In the genomic region with DNA sequence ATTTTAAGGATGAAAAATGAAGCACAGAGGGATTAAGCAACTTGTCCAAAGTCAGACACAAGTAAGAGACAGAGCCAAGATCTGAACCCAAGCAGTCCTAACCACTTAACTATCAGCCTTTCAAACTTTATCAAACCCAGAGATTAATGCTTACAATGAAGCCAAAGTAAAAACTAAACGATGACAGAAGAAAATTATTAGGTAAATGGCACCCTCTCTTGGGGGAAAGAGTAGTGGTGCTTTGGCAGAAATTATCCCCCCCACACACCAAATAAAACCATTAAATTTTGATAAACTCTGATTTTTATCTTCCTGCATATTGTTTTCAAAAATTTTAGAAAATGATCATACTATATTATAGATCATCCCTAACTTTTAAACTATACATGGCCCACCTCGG, we compare ENCODE assay signal across 17 cellular contexts.
DNase-seq lines count a peak whose midpoint lies in the region; FAIRE-seq and TF ChIP-seq lines count a peak whose summit lies in the region.
"Had no signal": no experiment of that assay in that cellular context is flagged by ENCODE, and none has a peak within 500 bp of the region (broad histone marks: within the 10 kb centered on the region; RNA-seq: fewer than 3 reads in every experiment).

No MANE protein-coding gene starts in this region.

- no peak overlapping the region for H3K4me3 ChIP-seq in A673 (ENCODE audit: low read depth, low read length, poor library complexity, severe bottlenecking)
- H3K4me3 ChIP-seq in GM06990 (replicated peaks; ENCODE audit: low read depth, low read length): no peak overlapping the region
- no peak overlapping the region for H3K4me3 ChIP-seq in LNCaP clone FGC (ENCODE audit: low read depth, low read length)
- H3K4me3 ChIP-seq in H1 (ENCODE audit: extremely low read depth in 1 of 4, insufficient read depth in 2 of 4, low read depth in 3 of 4, low read length in 4 of 4): no peak overlapping the region
- H3K4me3 ChIP-seq: MG63, Peyer's patch had no signal

- no peak for TF ChIP-seq EP300 in H1 (IDR thresholded peaks at IDR 0.05; ENCODE audit: borderline replicate concordance in 1 of 2, low read depth in 2 of 2, low read length in 2 of 2)

- no peak overlapping the region for H2BK120ac ChIP-seq in H1 (replicated peaks; ENCODE audit: low read depth, low read length)

- no TSS peak for BruUV-seq in A673 (replicated peaks; lab: Mats Ljungman, UMichigan)

- H3K79me1 ChIP-seq in H1 (ENCODE audit: low read depth, low read length): no peaks in the 10 kb centered on the region

- H2AFZ ChIP-seq in H1 (ENCODE audit: low read length): no peak overlapping the region

- WGBS in H1 (ENCODE audit: extremely low coverage in 1 of 2, insufficient coverage in 1 of 2, insufficient read length in 1 of 2, insufficient replicate concordance in 2 of 2, low coverage in 1 of 2, low lambda C conversion rate in 2 of 2, missing lambda C conversion rate in 1 of 2), 2 experiments: 84% methylated on average over 2 of the region's 2 CpGs; no CpG with 5 or more reads in 1 of the 2 experiments

- TF ChIP-seq POLR2A in H1 (IDR thresholded peaks at IDR 0.05; ENCODE audit: control extremely low read depth in 1 of 2, low read depth in 2 of 2, low read length in 2 of 2): no peak

- H2BK5ac ChIP-seq in H1 (ENCODE audit: low read depth, low read length): no peak overlapping the region

- H4K5ac ChIP-seq in H1 (ENCODE audit: insufficient read length, low read depth, low read length): no peak overlapping the region

- H2AK5ac ChIP-seq in H1 (ENCODE audit: low read depth, low read length): no peak overlapping the region

- no peak overlapping the region for H3K14ac ChIP-seq in H1 (ENCODE audit: insufficient read length)

- no peaks in the 10 kb centered on the region for H3K9me3 ChIP-seq in A673 (ENCODE audit: low read depth, low read length, poor library complexity, severe bottlenecking)
- peaks cover 0 to 8% of the 10 kb centered on the region in 2 experiments; a peak in 1 of 4 replicates for H3K9me3 ChIP-seq in H1 (ENCODE audit: insufficient read depth in 2 of 2, low read depth in 1 of 2, low read length in 1 of 2)
- H3K9me3 ChIP-seq: MG63, Peyer's patch had no signal

- H3K79me2 ChIP-seq in H1 (ENCODE audit: control insufficient read depth in 1 of 2, insufficient read depth in 2 of 2, low read length in 2 of 2): no peaks in the 10 kb centered on the region

- no peak overlapping the region for H2BK20ac ChIP-seq in H1 (ENCODE audit: low read length)

- H3K23ac ChIP-seq in H1 (ENCODE audit: insufficient read length): no peak overlapping the region

- H3K18ac ChIP-seq in H1 (ENCODE audit: extremely low read depth, low read length): no peak overlapping the region

- no peak for FAIRE-seq in H1 (lab: Jason Lieb, UNC)

- no peak overlapping the region for H4K91ac ChIP-seq in H1 (replicated peaks; ENCODE audit: insufficient read length, low read length)

- POLR2A ChIA-PET in A673 (lab: Charles Lee; ENCODE audit: low non-redundant PET): no interaction called here
- POLR2A ChIA-PET in H1 (lab: Charles Lee; ENCODE audit: partially characterized antibody): no interaction called here

- H2BK12ac ChIP-seq in H1 (ENCODE audit: low read depth, low read length): no peak overlapping the region

- intact Hi-C loops in A673 (cut with micrococcal nuclease; ENCODE audit: unreplicated experiment): no loop called here

- H3K4me1 ChIP-seq in A673 (ENCODE audit: insufficient read depth, low read length, poor library complexity, severe bottlenecking): no peaks in the 10 kb centered on the region
- no peaks in the 10 kb centered on the region for H3K4me1 ChIP-seq in H1 (replicated peaks in 1 of 4; ENCODE audit: control insufficient read depth in 3 of 4, insufficient read depth in 4 of 4, low read length in 3 of 4)
- H3K4me1 ChIP-seq: Peyer's patch had no signal

- DNase-seq in A673 (ENCODE audit: low spot score): no peak
- no peak for DNase-seq in GM06990 (ENCODE audit: extremely low read depth, insufficient read length)
- DNase-seq in LNCaP clone FGC (ENCODE audit: low read depth): no peak
- DNase-seq in H1 (ENCODE audit: low read depth in 1 of 2, low spot score in 2 of 2): no peak
- no peak for DNase-seq in stimulated activated naive CD4-positive, alpha-beta T cell treated with Interleukin-2 at 50 U/mL for 16 hours (lab: John Stamatoyannopoulos, UW)
- DNase-seq in NCI-H2081 treated with DMSO at 0.1 percent for 48 hours (lab: John Stamatoyannopoulos, UW): no peak
- no peak for DNase-seq in cortex of kidney (lab: John Stamatoyannopoulos, UW)
- DNase-seq: Calu3; CD4-positive, CD25-positive, alpha-beta regulatory T cell; GDM1; KBM-7; MG63; NCI-H1092 treated with DMSO at 0.1 percent for 48 hours; NCI-H226; NCI-H524 treated with DMSO at 0.1 percent for 48 hours; Peyer's patch; T-cell had no signal

- CTCF ChIA-PET in A673 (lab: Charles Lee): no interaction called here
- CTCF ChIA-PET in H1 (lab: Charles Lee; ENCODE audit: partially characterized antibody): no interaction called here

- H2BK15ac ChIP-seq in H1 (ENCODE audit: low read length): no peak overlapping the region

- H3K27ac ChIP-seq in A673 (ENCODE audit: low read depth, low read length, poor library complexity, severe bottlenecking) (no peak overlapping the region), H1 (ENCODE audit: low read depth, low read length) (no peak overlapping the region)
- H3K27ac ChIP-seq: Peyer's patch had no signal

- no peak overlapping the region for H3K56ac ChIP-seq in H1 (replicated peaks; ENCODE audit: insufficient read length, low read depth, low read length)

- peak; percentile 16 to 30; a peak in 3 of 4 replicates for TF ChIP-seq RAD21 in H1 (IDR thresholded peaks at IDR 0.05 in 1 of 2, conservative IDR thresholded peaks at IDR 0.05 in 1 of 2; ENCODE audit: low read depth in 2 of 2, low read length in 2 of 2)

- no peak overlapping the region for H3K4ac ChIP-seq in H1 (replicated peaks; ENCODE audit: insufficient read length, low read depth, low read length)

- no peak overlapping the region for H3K9ac ChIP-seq in H1 (replicated peaks in 1 of 4; ENCODE audit: extremely low read depth in 1 of 4, low read depth in 3 of 4, low read length in 3 of 4)

- no peaks in the 10 kb centered on the region for H3K23me2 ChIP-seq in H1 (ENCODE audit: low read depth, low read length)

- H3K4me2 ChIP-seq in H1 (ENCODE audit: insufficient read depth in 1 of 2, low read depth in 2 of 2, low read length in 2 of 2): no peak overlapping the region

- H3K36me3 ChIP-seq in A673 (ENCODE audit: insufficient read depth, low read length, poor library complexity, severe bottlenecking): no peaks in the 10 kb centered on the region
- no peaks in the 10 kb centered on the region for H3K36me3 ChIP-seq in GM06990 (ENCODE audit: control insufficient read depth, insufficient read depth, low read length)
- no peaks in the 10 kb centered on the region for H3K36me3 ChIP-seq in H1 (ENCODE audit: control insufficient read depth in 2 of 4, insufficient read depth in 4 of 4, low read length in 3 of 4)
- H3K36me3 ChIP-seq: MG63, Peyer's patch had no signal

- H3K27me3 ChIP-seq in A673 (replicated peaks; ENCODE audit: insufficient read depth, low read depth, low read length, poor library complexity): peaks cover 27% of the 10 kb centered on the region
- no peaks in the 10 kb centered on the region for H3K27me3 ChIP-seq in GM06990 (replicated peaks; ENCODE audit: control insufficient read depth, insufficient read depth, low read length)
- no peaks in the 10 kb centered on the region for H3K27me3 ChIP-seq in H1 (replicated peaks in 1 of 4; ENCODE audit: control insufficient read depth in 3 of 4, extremely low read depth in 1 of 4, insufficient read depth in 3 of 4, low read length in 3 of 4)
- H3K27me3 ChIP-seq: Peyer's patch had no signal

- no peak overlapping the region for H4K8ac ChIP-seq in H1 (ENCODE audit: extremely low read depth, insufficient read depth, low read length)

- no peaks in the 10 kb centered on the region for H4K20me1 ChIP-seq in H1 (replicated peaks in 1 of 2; ENCODE audit: control insufficient read depth in 1 of 2, insufficient read depth in 2 of 2, low read length in 2 of 2)

- 0 out of 2 replicates have a peak, but pooled peaks have one; percentile 19 for TF ChIP-seq CTCF in A673 (conservative IDR thresholded peaks at IDR 0.05; ENCODE audit: low read depth, low read length)
- TF ChIP-seq CTCF in GM06990 (IDR thresholded peaks at IDR 0.05; ENCODE audit: insufficient read depth, low read length, poor library complexity, severe bottlenecking): peak; percentile 8
- 0 out of 2 replicates have a peak, but pooled peaks have one; percentile 12 for TF ChIP-seq CTCF in LNCaP clone FGC (IDR thresholded peaks at IDR 0.05; ENCODE audit: control insufficient read depth, extremely low read depth, insufficient read depth)
- peak in 1 of 3 experiments; percentile 2; a peak in 1 of 4 replicates for TF ChIP-seq CTCF in H1 (IDR thresholded peaks at IDR 0.05; ENCODE audit: control extremely low read depth in 1 of 3, insufficient read depth in 1 of 3, low read depth in 1 of 3, low read length in 3 of 3)

TF ChIP-seq in H1, 55 proteins besides CTCF, POLR2A, EP300 and RAD21 (continues in another document):
- no peak for TF ChIP-seq CREB1 (IDR thresholded peaks at IDR 0.05)
- TF ChIP-seq CBX8 (IDR thresholded peaks at IDR 0.05; ENCODE audit: borderline replicate concordance, low read depth, low read length): no peak
- TF ChIP-seq EZH2 (IDR thresholded peaks at IDR 0.05; ENCODE audit: low read depth, low read length, severe bottlenecking): no peak
- no peak for TF ChIP-seq SAP30 (IDR thresholded peaks at IDR 0.05; ENCODE audit: insufficient read depth, insufficient replicate concordance, low read length)
- no peak for TF ChIP-seq CEBPB (IDR thresholded peaks at IDR 0.05; ENCODE audit: low read depth, low read length)
- TF ChIP-seq MAFK (IDR thresholded peaks at IDR 0.05; ENCODE audit: low read depth, low read length): no peak
- TF ChIP-seq, protein P1, sequence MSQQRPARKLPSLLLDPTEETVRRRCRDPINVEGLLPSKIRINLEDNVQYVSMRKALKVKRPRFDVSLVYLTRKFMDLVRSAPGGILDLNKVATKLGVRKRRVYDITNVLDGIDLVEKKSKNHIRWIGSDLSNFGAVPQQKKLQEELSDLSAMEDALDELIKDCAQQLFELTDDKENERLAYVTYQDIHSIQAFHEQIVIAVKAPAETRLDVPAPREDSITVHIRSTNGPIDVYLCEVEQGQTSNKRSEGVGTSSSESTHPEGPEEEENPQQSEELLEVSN (IDR thresholded peaks at IDR 0.05): no peak
- no peak for TF ChIP-seq SP1 (IDR thresholded peaks at IDR 0.05; ENCODE audit: low read depth, low read length)
- TF ChIP-seq YY1 (IDR thresholded peaks at IDR 0.05; ENCODE audit: low read depth, low read length): no peak
- TF ChIP-seq BCL11A (IDR thresholded peaks at IDR 0.05; ENCODE audit: low read depth in 2 of 2, low read length in 2 of 2): no peak
- TF ChIP-seq JUN (IDR thresholded peaks at IDR 0.05; ENCODE audit: low read depth, low read length): no peak
- TF ChIP-seq KDM5A (IDR thresholded peaks at IDR 0.05; ENCODE audit: low read length): no peak
- TF ChIP-seq SP2 (IDR thresholded peaks at IDR 0.05; ENCODE audit: low read length): no peak
- TF ChIP-seq PHF8 (conservative IDR thresholded peaks at IDR 0.05; ENCODE audit: low read depth, low read length): no peak
- TF ChIP-seq KDM4A (IDR thresholded peaks at IDR 0.05; ENCODE audit: low read depth, low read length, severe bottlenecking): no peak
